In genomic region chr14:65824285-65824977, GRCh38 we compare ENCODE assay signal across 7 cellular contexts.
DNase-seq lines count a peak whose midpoint lies in the region; ATAC-seq and TF ChIP-seq lines count a peak whose summit lies in the region.

No MANE protein-coding gene starts in this region.

- no peaks in the 10 kb centered on the region for H3K9me3 Mint-ChIP-seq in memory B cell

- ATAC-seq in HG03064 (IDR thresholded peaks at IDR 0.05; ENCODE audit: low read depth, unreplicated experiment) (peak; percentile 57), memory B cell (ENCODE audit: low read depth) (peak; percentile 87)

- CTCF ChIA-PET in GM10248 (lab: Yijun Ruan, JAX): interaction anchor here (0.6 to 3.9 kb wide), 83 partner anchors 9 to 720 kb away, joined by 3 to 71 read pairs (median 4); partner anchors contain the start of gene FUT8

- DNase-seq in GM10248 (ENCODE audit: extremely low spot score) (peak; percentile 75), NCI-H226 (peak; percentile 50), dedifferentiated amniotic fluid mesenchymal stem cell (ENCODE audit: extremely low spot score) (peak; percentile 72), memory B cell (ENCODE audit: low spot score in 2 of 2) (peak; percentile 54 to 72)
- DNase-seq in activated CD4-positive, alpha-beta T cell treated with anti-CD3 and anti-CD28 coated beads for 4 hours: peak; percentile 27 to 67
- peak; percentile 6 to 25 for DNase-seq in stimulated activated CD8-positive, alpha-beta memory T cell treated with anti-CD3 and anti-CD28 coated beads, Interleukin-4, amount 100 ng/mL, for 1 hour (ENCODE audit: low read depth in 2 of 2, low spot score in 1 of 2)

- H3K36me3 Mint-ChIP-seq in memory B cell: no peaks in the 10 kb centered on the region

- peaks cover 2% of the 10 kb centered on the region for H3K27me3 Mint-ChIP-seq in memory B cell

- POLR2A ChIA-PET in GM10248 (lab: Yijun Ruan, JAX): no interaction called here

- H3K27ac Mint-ChIP-seq in memory B cell: no peak overlapping the region

- no peak overlapping the region for H3K4me3 Mint-ChIP-seq in memory B cell

- TF ChIP-seq CTCF in GM10248 (IDR thresholded peaks at IDR 0.05; ENCODE audit: control extremely low read depth, extremely low read depth, low read depth, missing control alignments): peak; percentile 83

- H3K4me1 Mint-ChIP-seq in memory B cell: peaks cover 4% of the 10 kb centered on the region

Comparison
In these comparisons a context has a peak if more than half of its experiments do, and no peak if none do; other contexts are left out.
1. Peak in every context shown above with its lines: DNase-seq and ATAC-seq.
2. DNase-seq: peak in every context shown above with its lines; median percentile 75 in GM10248; 72 in dedifferentiated amniotic fluid mesenchymal stem cell; 63 in memory B cell; 50 in NCI-H226; 47 in activated CD4-positive, alpha-beta T cell treated with anti-CD3 and anti-CD28 coated beads for 4 hours; 16 in stimulated activated CD8-positive, alpha-beta memory T cell treated with anti-CD3 and anti-CD28 coated beads, Interleukin-4, amount 100 ng/mL, for 1 hour.